In the genomic region with DNA sequence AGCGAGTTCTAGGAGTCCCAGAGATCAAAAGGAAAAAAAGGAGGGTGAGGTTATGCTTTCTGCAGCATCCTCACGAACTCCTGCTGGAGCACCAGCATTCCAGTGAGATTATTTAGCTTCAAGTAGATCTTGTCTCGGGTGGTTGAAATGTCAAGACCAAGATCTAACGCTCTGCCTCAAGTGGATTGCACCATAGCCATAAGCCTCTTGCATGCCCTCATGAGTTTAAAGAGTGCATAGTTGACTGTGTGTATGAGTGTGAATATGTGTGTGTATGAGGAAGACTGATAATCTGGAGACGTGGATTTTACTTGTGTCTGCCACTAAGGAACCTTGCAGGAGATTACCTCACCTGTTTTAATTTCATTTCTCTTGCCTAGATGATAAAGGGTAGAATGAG, we compare ENCODE assay signal across 14 cellular contexts.
A peak's percentile ranks its signal among the peaks of the same experiment; 100 is the strongest.
DNase-seq lines count a peak whose midpoint lies in the region; ATAC-seq and TF ChIP-seq lines count a peak whose summit lies in the region.
"Had no signal": no experiment of that assay in that cellular context is flagged by ENCODE, and none has a peak within 500 bp of the region (broad histone marks: within the 10 kb centered on the region; RNA-seq: fewer than 3 reads in every experiment).

No MANE protein-coding gene starts in this region.

- H3K36me3 ChIP-seq in lower lobe of right lung = no peaks in the 10 kb centered on the region
- H3K36me3 ChIP-seq: BE2C, HAP-1 had no signal

- H3K27ac ChIP-seq in lower lobe of right lung (no peak overlapping the region), coronary artery (no peak overlapping the region)
- H3K27ac ChIP-seq: A549, C4-2B had no signal

- H3K9me3 ChIP-seq in lower lobe of right lung = no peaks in the 10 kb centered on the region
- H3K9me3 ChIP-seq: A549, BE2C, HAP-1 had no signal

- H3K4me3 ChIP-seq in lower lobe of right lung (no peak overlapping the region), coronary artery (no peak overlapping the region)
- H3K4me3 ChIP-seq: A549, HAP-1 had no signal

- peak; percentile 57 to 74 for ATAC-seq in lower lobe of right lung
- ATAC-seq in GM21717 (IDR thresholded peaks at IDR 0.05; ENCODE audit: unreplicated experiment) = no peak
- ATAC-seq: A549; CD8-positive, alpha-beta T cell had no signal

- no peaks in the 10 kb centered on the region for H3K4me1 ChIP-seq in lower lobe of right lung
- H3K4me1 ChIP-seq: A549, BE2C had no signal

- H3K27me3 ChIP-seq in lower lobe of right lung (ENCODE audit: low read depth) = no peaks in the 10 kb centered on the region
- H3K27me3 ChIP-seq: BE2C had no signal

- DNase-seq in NCI-H187 (lab: John Stamatoyannopoulos, UW) (peak; percentile 7 to 8), NCI-H510A treated with DMSO at 0.1 percent for 48 hours (lab: John Stamatoyannopoulos, UW) (peak; percentile 29), lower lobe of right lung (no peak), NCI-H146 treated with DMSO at 0.1 percent for 48 hours (lab: John Stamatoyannopoulos, UW; ENCODE audit: unreplicated experiment) (no peak), CD1c-positive myeloid dendritic cell (ENCODE audit: extremely low spot score) (no peak), coronary artery (ENCODE audit: low spot score) (no peak)
- DNase-seq: BE2C; CD8-positive, alpha-beta T cell; DND-41; GDM1 had no signal

- TF ChIP-seq CTCF in lower lobe of right lung (IDR thresholded peaks at IDR 0.05) (no peak), coronary artery (IDR thresholded peaks at IDR 0.05) (no peak)

- intact Hi-C loops in lower lobe of right lung (cut with DNase I) = no loop called here

Comparison
In these comparisons a context has a peak if more than half of its experiments do, and no peak if none do; other contexts are left out.
1. DNase-seq: peak in NCI-H187 (2 of 2) and NCI-H510A treated with DMSO at 0.1 percent for 48 hours (single experiment); none in lower lobe of right lung (single experiment), NCI-H146 treated with DMSO at 0.1 percent for 48 hours (single experiment), CD1c-positive myeloid dendritic cell (single experiment) and coronary artery (single experiment).